Comparison of ENCODE assay signal across 31 cellular contexts in genomic region chr9:2356391-2356790, GRCh38.
DNase-seq lines count a peak whose midpoint lies in the region; ATAC-seq and TF ChIP-seq lines count a peak whose summit lies in the region.
"Had no signal": no experiment of that assay in that cellular context is flagged by ENCODE, and none has a peak within 500 bp of the region (broad histone marks: within the 10 kb centered on the region; RNA-seq: fewer than 3 reads in every experiment).

No MANE protein-coding gene starts in this region.

- no peak overlapping the region for H3K4me3 ChIP-seq in astrocyte of the cerebellum (ENCODE audit: low read depth, low read length)
- H3K4me3 ChIP-seq: breast epithelium, GM23248, lung, MG63, upper lobe of right lung had no signal

- H3K27me3 Mint-ChIP-seq in activated CD4-positive, alpha-beta T cell treated with anti-CD3 and anti-CD28 coated beads, Interleukin-2, amount 10 ng/mL, durations not matched to agents 24 days and 14 days, result no peaks in the 10 kb centered on the region
- H3K27me3 Mint-ChIP-seq: activated CD4-positive, alpha-beta memory T cell treated with anti-CD3 and anti-CD28 coated beads, Interleukin-2, amount 10 ng/mL, durations not matched to agents 7 days and 5 days had no signal

- DNase-seq in activated CD4-positive, alpha-beta T cell treated with anti-CD3 and anti-CD28 coated beads, Interleukin-2, amount 10 ng/mL, durations not matched to agents 24 days and 14 days, result peak; percentile 21
- no peak for DNase-seq in activated CD4-positive, alpha-beta T cell treated with anti-CD3 and anti-CD28 coated beads, Interleukin-2, amount 50 U/mL, for 48 hours
- DNase-seq in astrocyte of the cerebellum (ENCODE audit: low read depth) (peak; percentile 53), iris pigment epithelial cell (ENCODE audit: low read depth) (peak; percentile 54), Kasumi-1 (lab: John Stamatoyannopoulos, UW) (no peak)
- DNase-seq in stimulated activated CD4-positive, alpha-beta T cell treated with anti-CD3 and anti-CD28 coated beads, Interleukin-4, amount 100 ng/mL, for 24 hours, result no peak
- no peak for DNase-seq in stimulated activated CD8-positive, alpha-beta memory T cell treated with anti-CD3 and anti-CD28 coated beads, Interleukin-4, amount 100 ng/mL, for 48 hours
- DNase-seq: 8988T; activated CD4-positive, alpha-beta memory T cell treated with anti-CD3 and anti-CD28 coated beads, Interleukin-2, amount 10 ng/mL, durations not matched to agents 7 days and 5 days; activated CD4-positive, CD25-positive, alpha-beta regulatory T cell treated with anti-CD3 and anti-CD28 coated beads, Interleukin-2, amount 50 U/mL, for 72 hours; activated CD8-positive, alpha-beta memory T cell treated with anti-CD3 and anti-CD28 coated beads, Interleukin-2, amount 50 U/mL, for 48 hours; activated naive CD4-positive, alpha-beta T cell treated with Interleukin-2 at 50 U/mL for 16 hours; Calu3; DMS79 treated with DMSO at 0.1 percent for 48 hours; GM23248; MG63; NCI-H1417 treated with DMSO at 0.1 percent for 48 hours; NCI-H2029 treated with DMSO at 0.1 percent for 48 hours; NCI-H526; NK-92 treated with Interleukin-12 subunit alpha and Interleukin-12 subunit beta, amount 100 ng/mL, for 24 hours; SK-N-SH; small intestine; stimulated activated naive CD8-positive, alpha-beta T cell treated with anti-CD3 and anti-CD28 coated beads, Interleukin-15, Interleukin-2, amounts not matched to agents 100 U/mL and 50 U/mL, for 24 hours; upper lobe of right lung had no signal

- ATAC-seq in HG03520 (IDR thresholded peaks at IDR 0.05; ENCODE audit: unreplicated experiment), result no peak
- ATAC-seq: Right ventricle myocardium inferior; stimulated activated naive CD8-positive, alpha-beta T cell treated with anti-CD3 and anti-CD28 coated beads, Interleukin-15, Interleukin-2, amounts not matched to agents 100 U/mL and 50 U/mL, for 24 hours; upper lobe of right lung had no signal

- H3K9me3 Mint-ChIP-seq in activated CD4-positive, alpha-beta T cell treated with anti-CD3 and anti-CD28 coated beads, Interleukin-2, amount 10 ng/mL, durations not matched to agents 24 days and 14 days, result no peaks in the 10 kb centered on the region
- H3K9me3 Mint-ChIP-seq: activated CD4-positive, alpha-beta memory T cell treated with anti-CD3 and anti-CD28 coated beads, Interleukin-2, amount 10 ng/mL, durations not matched to agents 7 days and 5 days; activated T-helper 1 cell treated with anti-CD3 and anti-CD28 coated beads, Interleukin-12 subunit alpha, Interleukin-12 subunit beta, Interleukin-2, Interleukin-4 antibody, amounts not matched to agents 30 ng/mL and 10 ng/mL and 1 ng/mL, durations not matched to agents 14 hours and 24 hours and 36 hours; T-helper 1 cell treated with Interleukin-12 subunit alpha and Interleukin-12 subunit beta and Interleukin-4 antibody, amounts not matched to agents 30 μg/mL and 1 μg/mL, for 36 hours had no signal

- H3K27ac Mint-ChIP-seq in activated CD4-positive, alpha-beta T cell treated with anti-CD3 and anti-CD28 coated beads, Interleukin-2, amount 10 ng/mL, durations not matched to agents 24 days and 14 days, result no peak overlapping the region
- H3K27ac Mint-ChIP-seq: activated CD4-positive, alpha-beta memory T cell treated with anti-CD3 and anti-CD28 coated beads, Interleukin-2, amount 10 ng/mL, durations not matched to agents 7 days and 5 days; activated T-helper 1 cell treated with anti-CD3 and anti-CD28 coated beads, Interleukin-12 subunit alpha, Interleukin-12 subunit beta, Interleukin-2, Interleukin-4 antibody, amounts not matched to agents 30 ng/mL and 10 ng/mL and 1 ng/mL, durations not matched to agents 14 hours and 24 hours and 36 hours; T-helper 1 cell treated with Interleukin-12 subunit alpha and Interleukin-12 subunit beta and Interleukin-4 antibody, amounts not matched to agents 30 μg/mL and 1 μg/mL, for 36 hours had no signal

- in situ Hi-C loops in astrocyte of the cerebellum (cut with HindIII; ENCODE audit: low sequenced_read_pairs), result no loop called here

- H3K4me1 Mint-ChIP-seq in activated CD4-positive, alpha-beta T cell treated with anti-CD3 and anti-CD28 coated beads, Interleukin-2, amount 10 ng/mL, durations not matched to agents 24 days and 14 days, result no peaks in the 10 kb centered on the region
- H3K4me1 Mint-ChIP-seq: activated CD4-positive, alpha-beta memory T cell treated with anti-CD3 and anti-CD28 coated beads, Interleukin-2, amount 10 ng/mL, durations not matched to agents 7 days and 5 days had no signal

- H3K4me3 Mint-ChIP-seq in activated CD4-positive, alpha-beta T cell treated with anti-CD3 and anti-CD28 coated beads, Interleukin-2, amount 10 ng/mL, durations not matched to agents 24 days and 14 days, result no peak overlapping the region
- H3K4me3 Mint-ChIP-seq: activated CD4-positive, alpha-beta memory T cell treated with anti-CD3 and anti-CD28 coated beads, Interleukin-2, amount 10 ng/mL, durations not matched to agents 7 days and 5 days; activated T-helper 1 cell treated with anti-CD3 and anti-CD28 coated beads, Interleukin-12 subunit alpha, Interleukin-12 subunit beta, Interleukin-2, Interleukin-4 antibody, amounts not matched to agents 30 ng/mL and 10 ng/mL and 1 ng/mL, durations not matched to agents 14 hours and 24 hours and 36 hours; neural crest cell; T-helper 1 cell treated with Interleukin-12 subunit alpha and Interleukin-12 subunit beta and Interleukin-4 antibody, amounts not matched to agents 30 μg/mL and 1 μg/mL, for 36 hours had no signal

- H3K36me3 Mint-ChIP-seq in activated CD4-positive, alpha-beta T cell treated with anti-CD3 and anti-CD28 coated beads, Interleukin-2, amount 10 ng/mL, durations not matched to agents 24 days and 14 days (ENCODE audit: low read depth), result no peaks in the 10 kb centered on the region

- intact Hi-C loops in activated CD4-positive, alpha-beta T cell treated with anti-CD3 and anti-CD28 coated beads, Interleukin-2, amount 10 ng/mL, durations not matched to agents 24 days and 14 days (cut with micrococcal nuclease), result no loop called here

- TF ChIP-seq CTCF in astrocyte of the cerebellum (IDR thresholded peaks at IDR 0.05; ENCODE audit: low read depth, low read length, missing control alignments), result no peak

Comparison
In these comparisons a context has a peak if more than half of its experiments do, and no peak if none do; other contexts are left out.
1. DNase-seq: peak in activated CD4-positive, alpha-beta T cell treated with anti-CD3 and anti-CD28 coated beads, Interleukin-2, amount 10 ng/mL, durations not matched to agents 24 days and 14 days (single experiment), astrocyte of the cerebellum (single experiment) and iris pigment epithelial cell (single experiment); none in activated CD4-positive, alpha-beta T cell treated with anti-CD3 and anti-CD28 coated beads, Interleukin-2, amount 50 U/mL, for 48 hours (0 of 2), stimulated activated CD4-positive, alpha-beta T cell treated with anti-CD3 and anti-CD28 coated beads, Interleukin-4, amount 100 ng/mL, for 24 hours (single experiment), stimulated activated CD8-positive, alpha-beta memory T cell treated with anti-CD3 and anti-CD28 coated beads, Interleukin-4, amount 100 ng/mL, for 48 hours (single experiment) and Kasumi-1 (0 of 2).